Comparison of ENCODE assay signal across 11 cellular contexts in genomic region chr11:1869427-1870325, GRCh38. TPM values are rescaled to one million over a fixed set of nuclear protein-coding genes. Genes with fewer than 3 reads are reported as not detected.
DNase-seq lines count a peak whose midpoint lies in the region; ATAC-seq, FAIRE-seq and TF ChIP-seq lines count a peak whose summit lies in the region.
"Had no signal": no experiment of that assay in that cellular context is flagged by ENCODE, and none has a peak within 500 bp of the region (broad histone marks: within the 10 kb centered on the region; RNA-seq: fewer than 3 reads in every experiment).

No MANE protein-coding gene starts in this region.

- H3K36me3 ChIP-seq in A673 (ENCODE audit: insufficient read depth, low read length, poor library complexity, severe bottlenecking) (no peaks in the 10 kb centered on the region), GM23338 (ENCODE audit: insufficient read depth) (no peaks in the 10 kb centered on the region)

- H3K4me1 Mint-ChIP-seq in GM23338: peaks cover 2% of the 10 kb centered on the region; the same call in 1 of the 3 replicates

- H3K4me2 ChIP-seq in GM23338: no peak overlapping the region

- H3K9me3 Mint-ChIP-seq in GM23338: no peaks in the 10 kb centered on the region
- H3K9me3 Mint-ChIP-seq: nephron progenitor cell had no signal

- no peak overlapping the region for H3K4me3 Mint-ChIP-seq in GM23338
- H3K4me3 Mint-ChIP-seq: nephron progenitor cell had no signal

- no peaks in the 10 kb centered on the region for H4K20me1 ChIP-seq in GM23338 (replicated peaks; ENCODE audit: insufficient read depth)

- H3K9me3 ChIP-seq in A673 (ENCODE audit: low read depth, low read length, poor library complexity, severe bottlenecking): no peaks in the 10 kb centered on the region

- H2AFZ ChIP-seq in GM23338: no peak overlapping the region

- H3K79me2 ChIP-seq in GM23338 (replicated peaks; ENCODE audit: insufficient read depth): no peaks in the 10 kb centered on the region

- peak; percentile 51 for ATAC-seq in GM23338
- ATAC-seq in activated CD4-positive, CD25-positive, alpha-beta regulatory T cell treated with anti-CD3 and anti-CD28 coated beads, Interleukin-2, amount 50 U/mL, for 24 hours: no peak

- no TSS peak for BruUV-seq in A673 (replicated peaks; lab: Mats Ljungman, UMichigan)

- peaks cover 8% of the 10 kb centered on the region for H3K27me3 Mint-ChIP-seq in GM23338 (ENCODE audit: insufficient read depth, low read depth, poor library complexity)

- H3K36me3 Mint-ChIP-seq in GM23338 (ENCODE audit: low read depth): no peaks in the 10 kb centered on the region

- H3K27ac Mint-ChIP-seq in GM23338: no peak overlapping the region
- H3K27ac Mint-ChIP-seq: nephron progenitor cell had no signal

- H3K9me2 ChIP-seq in GM23338 (ENCODE audit: insufficient read depth): no peaks in the 10 kb centered on the region

- CTCF ChIA-PET in A673 (lab: Charles Lee): interaction anchor here (0.5 kb wide), 1 partner anchor 42 kb away, joined by 3 read pairs; no protein-coding TSS in a partner anchor

- H3K4me1 ChIP-seq in A673 (ENCODE audit: insufficient read depth, low read length, poor library complexity, severe bottlenecking) (no peaks in the 10 kb centered on the region), GM23338 (ENCODE audit: insufficient read depth) (no peaks in the 10 kb centered on the region)

- peak; percentile 23 for DNase-seq in A673 (ENCODE audit: low spot score)
- DNase-seq in GM23338 (ENCODE audit: low spot score): peak; percentile 31
- no peak for DNase-seq in astrocyte of the spinal cord (ENCODE audit: low read depth, low spot score)
- peak; percentile 71 for DNase-seq in myocyte (ENCODE audit: low read depth)
- no peak for DNase-seq in NCI-H345 (lab: John Stamatoyannopoulos, UW)
- DNase-seq in iPS-NIHi7 (ENCODE audit: extremely low spot score): no peak
- no peak for DNase-seq in HTR-8/SVneo (ENCODE audit: insufficient read length, low spot score)
- DNase-seq: erythroblast, GDM1, nephron progenitor cell had no signal

- peak; percentile 43 for TF ChIP-seq CTCF in A673 (conservative IDR thresholded peaks at IDR 0.05; ENCODE audit: low read depth, low read length)
- 0 out of 4 replicates have a peak, but pooled peaks of 1 of the 2 experiments have one; percentile 23 for TF ChIP-seq CTCF in GM23338 (conservative IDR thresholded peaks at IDR 0.05; ENCODE audit: low read depth in 2 of 2)
- TF ChIP-seq CTCF in astrocyte of the spinal cord (IDR thresholded peaks at IDR 0.05; ENCODE audit: low read depth, low read length): peak; percentile 15

- peaks cover 75% of the 10 kb centered on the region for H3K27me3 ChIP-seq in A673 (replicated peaks; ENCODE audit: insufficient read depth, low read depth, low read length, poor library complexity)
- H3K27me3 ChIP-seq in GM23338 (ENCODE audit: insufficient read depth): no peaks in the 10 kb centered on the region

- FAIRE-seq in HTR-8/SVneo (lab: Jason Lieb, UNC): no peak

- H3F3A ChIP-seq in GM23338 (replicated peaks; ENCODE audit: low read depth): no peaks in the 10 kb centered on the region

- in situ Hi-C loops in astrocyte of the spinal cord (cut with HindIII; ENCODE audit: low sequenced_read_pairs): no loop called here

- no peak overlapping the region for H3K4me3 ChIP-seq in A673 (ENCODE audit: low read depth, low read length, poor library complexity, severe bottlenecking)
- no peak overlapping the region for H3K4me3 ChIP-seq in GM23338
- no peak overlapping the region for H3K4me3 ChIP-seq in astrocyte of the spinal cord (ENCODE audit: low read depth, low read length)

- no peak overlapping the region for H3K27ac ChIP-seq in A673 (ENCODE audit: low read depth, low read length, poor library complexity, severe bottlenecking)
- no peak overlapping the region for H3K27ac ChIP-seq in GM23338 (ENCODE audit: low read depth)

- intact Hi-C loops in A673 (cut with micrococcal nuclease; ENCODE audit: unreplicated experiment): no loop called here

- POLR2A ChIA-PET in A673 (lab: Charles Lee; ENCODE audit: low non-redundant PET): interaction anchor here (0.7 kb wide), 1 partner anchor 12 kb away, joined by 3 read pairs; no protein-coding TSS in a partner anchor

TF ChIP-seq in GM23338, 12 proteins besides CTCF, POLR2A, EP300 and RAD21:
- no peak for TF ChIP-seq JUNB (IDR thresholded peaks at IDR 0.05; ENCODE audit: unreplicated experiment)
- TF ChIP-seq EZH2phosphoT487 (IDR thresholded peaks at IDR 0.05; ENCODE audit: unreplicated experiment): no peak

RNA-seq across cellular contexts. Expression of gene LSP1, which starts 16.8 kb away (rescaled TPM):
- total RNA-seq in A673 (2021) (not detected in 2 replicates), myocyte (407 and 468 TPM in 2 replicates)
- not detected in 2 replicates for total RNA-seq in GM23338 (2014; rRNA removed; shearing (Covaris generic))
- 0.84 and 0.96 TPM in 2 replicates for polyA plus RNA-seq in GM23338 (2016; fragmentation: Nextera tagmentation; extraction: Ambion mirVana)
- 192 TPM for polyA plus RNA-seq in myocyte (2012)

RNA-seq across cellular contexts. Expression of gene PRR33, which starts 22.0 kb away (rescaled TPM):
- total RNA-seq in A673 (2021) (not detected in 2 replicates), myocyte (1.4 and 3.9 TPM in 2 replicates)
- 0.04 TPM in 1 of 2 replicates, not detected in the other for total RNA-seq in GM23338 (2014; rRNA removed; shearing (Covaris generic))
- not detected in 2 replicates for polyA plus RNA-seq in GM23338 (2016; fragmentation: Nextera tagmentation; extraction: Ambion mirVana)
- 5.2 TPM for polyA plus RNA-seq in myocyte (2012)

RNA-seq across cellular contexts. Expression of gene TNNI2, which starts 30.9 kb away (rescaled TPM):
- total RNA-seq in A673 (2021): not detected in 2 replicates
- total RNA-seq in GM23338 (2014; rRNA removed; shearing (Covaris generic)): not detected in 2 replicates
- not detected in 2 replicates for polyA plus RNA-seq in GM23338 (2016; fragmentation: Nextera tagmentation; extraction: Ambion mirVana)
- total RNA-seq in myocyte: 429 and 432 TPM in 2 replicates
- 153 TPM for polyA plus RNA-seq in myocyte (2012)

RNA-seq across cellular contexts. Expression of gene SYT8, which starts 34.9 kb away (rescaled TPM):
- total RNA-seq in A673 (2021) (not detected in 2 replicates), myocyte (0.59 and 2.8 TPM in 2 replicates)
- not detected in 2 replicates for total RNA-seq in GM23338 (2014; rRNA removed; shearing (Covaris generic))
- polyA plus RNA-seq in GM23338 (2016; fragmentation: Nextera tagmentation; extraction: Ambion mirVana): not detected in 2 replicates
- polyA plus RNA-seq in myocyte (2012): 5.5 TPM

RNA-seq across cellular contexts. Expression of gene TNNT3, which starts 49.8 kb away (rescaled TPM):
- total RNA-seq in A673 (2021): not detected in 2 replicates
- not detected in 2 replicates for total RNA-seq in GM23338 (2014; rRNA removed; shearing (Covaris generic))
- polyA plus RNA-seq in GM23338 (2016; fragmentation: Nextera tagmentation; extraction: Ambion mirVana): not detected in 2 replicates
- total RNA-seq in myocyte: 1,570 and 2,000 TPM in 2 replicates
- polyA plus RNA-seq in myocyte (2012): 496 TPM

Comparison
In these comparisons a context has a peak if more than half of its experiments do, and no peak if none do; other contexts are left out.
1. DNase-seq: peak in A673 (single experiment), GM23338 (single experiment) and myocyte (single experiment); none in astrocyte of the spinal cord (single experiment), NCI-H345 (single experiment), iPS-NIHi7 (single experiment) and HTR-8/SVneo (single experiment).
2. RNA of gene LSP1, which starts 16.8 kb away (total RNA-seq): 407 to 468 TPM in myocyte; not detected in A673 and not detected in GM23338; every median in the first group is over 100 times any median in the second.
3. RNA of gene TNNI2, which starts 30.9 kb away (total RNA-seq): 429 to 432 TPM in myocyte; not detected in A673 and not detected in GM23338; every median in the first group is over 100 times any median in the second.